In the genomic region with DNA sequence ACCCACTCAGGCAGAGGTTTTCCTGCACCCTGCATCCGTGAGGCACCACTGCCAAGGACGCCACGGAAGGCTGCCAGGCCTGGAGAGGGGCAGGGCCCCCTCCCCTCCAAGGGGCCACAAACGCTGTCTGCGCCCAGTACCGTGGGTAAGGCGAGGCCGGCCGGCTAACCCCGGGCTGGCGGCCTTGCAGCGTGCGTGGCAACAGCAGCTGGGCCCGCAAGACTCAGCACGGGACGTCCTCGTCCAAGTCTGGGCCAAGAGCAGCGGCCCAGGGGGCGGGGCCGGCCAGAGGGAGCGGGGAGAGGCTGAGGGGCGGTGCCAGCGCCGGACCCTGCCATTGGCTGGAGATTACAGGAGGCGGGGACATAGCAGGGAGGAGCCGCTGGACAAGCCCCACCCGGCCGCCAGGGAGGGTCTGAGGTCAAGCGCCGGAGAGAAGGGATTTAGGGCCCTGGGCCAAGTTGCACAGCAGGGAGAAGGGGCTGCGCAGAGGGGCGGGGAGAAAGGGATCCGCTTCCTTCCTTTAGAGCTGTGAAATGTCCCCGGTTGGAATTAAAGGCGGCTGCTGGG, we compare ENCODE assay signal across 9 cellular contexts. TPM values are rescaled to one million over a fixed set of nuclear protein-coding genes. Genes with fewer than 3 reads are reported as not detected.
DNase-seq lines count a peak whose midpoint lies in the region; ATAC-seq and TF ChIP-seq lines count a peak whose summit lies in the region.
"Had no signal": no experiment of that assay in that cellular context is flagged by ENCODE, and none has a peak within 500 bp of the region (broad histone marks: within the 10 kb centered on the region; RNA-seq: fewer than 3 reads in every experiment).

No MANE protein-coding gene starts in this region.

- peak overlapping the region; percentile 11 to 67 (median 58) for H3K27ac ChIP-seq in Peyer's patch
- peak overlapping the region; percentile 87 to 95 (median 92) for H3K27ac ChIP-seq in gastrocnemius medialis
- H3K27ac ChIP-seq: KMS-11 had no signal

- intact Hi-C loops in gastrocnemius medialis (cut with DNase I; ENCODE audit: low total_unique reads), result loop anchor here (1.0 kb wide), 1 partner anchor 168 kb away; no protein-coding TSS in a partner anchor

- ATAC-seq in GM19395 (IDR thresholded peaks at IDR 0.05; ENCODE audit: unreplicated experiment), result peak; percentile 100
- ATAC-seq in HG03457 (IDR thresholded peaks at IDR 0.05; ENCODE audit: unreplicated experiment), result peak; percentile 85
- ATAC-seq in gastrocnemius medialis, result peak; percentile 90 to 91

- no peaks in the 10 kb centered on the region for H3K36me3 ChIP-seq in Peyer's patch
- no peaks in the 10 kb centered on the region for H3K36me3 ChIP-seq in gastrocnemius medialis

- DNase-seq in C1 segment of cervical spinal cord (lab: John Stamatoyannopoulos, UW) (peak; percentile 14 to 92 (median 81)), Peyer's patch (peak; percentile 66 to 96 (median 95)), cerebellar nuclear complex (lab: John Stamatoyannopoulos, UW) (peak; percentile 71 to 90), inferior parietal cortex (ENCODE audit: extremely low spot score) (peak; percentile 86), gastrocnemius medialis (peak; percentile 98 to 99), GDM1 (lab: John Stamatoyannopoulos, UW) (no peak)

- H3K27me3 ChIP-seq in Peyer's patch (no peaks in the 10 kb centered on the region), gastrocnemius medialis (no peaks in the 10 kb centered on the region)

- peak in 2 of 6 experiments; percentile 22 for TF ChIP-seq CTCF in Peyer's patch (IDR thresholded peaks at IDR 0.05)
- TF ChIP-seq CTCF in gastrocnemius medialis (IDR thresholded peaks at IDR 0.05 in 4 of 5, conservative IDR thresholded peaks at IDR 0.05 in 1 of 5), result peak in 2 of 5 experiments; percentile 28 to 34

- H3K9me3 ChIP-seq in Peyer's patch (no peaks in the 10 kb centered on the region), gastrocnemius medialis (no peaks in the 10 kb centered on the region)

- peak overlapping the region in 3 of 4 donors; percentile 26 to 52 (median 36) for H3K4me3 ChIP-seq in Peyer's patch
- peak overlapping the region; percentile 29 to 53 (median 44) for H3K4me3 ChIP-seq in gastrocnemius medialis

- no peak for TF ChIP-seq POLR2A in Peyer's patch (IDR thresholded peaks at IDR 0.05)
- TF ChIP-seq POLR2A in gastrocnemius medialis (IDR thresholded peaks at IDR 0.05), result peak; percentile 67 to 81

- peaks cover 0 to 12% (median 2%) of the 10 kb centered on the region in 4 donors for H3K4me1 ChIP-seq in Peyer's patch
- peaks cover 30 to 40% of the 10 kb centered on the region in 2 donors for H3K4me1 ChIP-seq in gastrocnemius medialis

- in situ Hi-C loops in gastrocnemius medialis (cut with MboI; ENCODE audit: low sequenced_read_pairs in 4 of 4), result loop anchor here in 2 of 4 donors (10.0 to 25.0 kb wide), 2 partner anchors 162 to 175 kb away; partner anchors contain the start of genes P2RX3 (in 1 of the 2), SSRP1 (in 1 of the 2) and TNKS1BP1 (in 1 of the 2)

RNA-seq across cellular contexts. Expression of gene SLC43A1, which starts 16.0 kb away (rescaled TPM):
- total RNA-seq in Peyer's patch, result 10 to 100 TPM in 3 of 4 donors, 1 to 10 TPM in 1; 4.6 to 19.0 (median 11.2) TPM
- total RNA-seq in gastrocnemius medialis, result 10 to 100 TPM in 3 of 4 donors, 1 to 10 TPM in 1; 7.4 to 35.1 (median 15.8) TPM

RNA-seq across cellular contexts. Expression of gene TIMM10, which starts 31.1 kb away (rescaled TPM):
- total RNA-seq in Peyer's patch (10 to 100 TPM; 16.8 to 39.6 (median 19.6) TPM), gastrocnemius medialis (10 to 100 TPM; 45.4 to 61.7 (median 49.5) TPM)

RNA-seq across cellular contexts. Expression of gene SMTNL1, which starts 37.9 kb away (rescaled TPM):
- total RNA-seq in Peyer's patch, result not detected
- 10 to 100 TPM; 23.0 to 52.7 (median 43.4) TPM for total RNA-seq in gastrocnemius medialis

RNA-seq across cellular contexts. Expression of gene RTN4RL2, which starts 39.2 kb away (rescaled TPM):
- 1 to 10 TPM in 1 of 4 donors, not detected in 3; 1.2 TPM for total RNA-seq in Peyer's patch
- 1 to 10 TPM in 1 of 4 donors, under 1 TPM in 3; 0.13 to 2.8 (median 0.77) TPM for total RNA-seq in gastrocnemius medialis

Comparison
In these comparisons a context has a peak if more than half of its experiments do, and no peak if none do; other contexts are left out.
1. POLR2A ChIP-seq: peak in gastrocnemius medialis (2 of 2); none in Peyer's patch (0 of 2).
2. RNA of gene SMTNL1, which starts 37.9 kb away (total RNA-seq): 23.0 to 52.7 TPM in gastrocnemius medialis; not detected in Peyer's patch; every median in the first group is over 10 times any median in the second.
3. Peak in every context shown above with its lines, with median percentiles within 50 percentile points of each other: ATAC-seq.